16 cellular contexts compared by ENCODE assay signal in genomic region chr1:51276286-51276685, GRCh38. TPM values are rescaled to one million over a fixed set of nuclear protein-coding genes. Genes with fewer than 3 reads are reported as not detected.
"Had no signal": no experiment of that assay in that cellular context is flagged by ENCODE, and none has a peak within 500 bp of the region (broad histone marks: within the 10 kb centered on the region; RNA-seq: fewer than 3 reads in every experiment).

No MANE protein-coding gene starts in this region.

- H3K27me3 ChIP-seq: ascending aorta, tibial artery had no signal

- H3K9me3 Mint-ChIP-seq: activated CD4-positive, alpha-beta memory T cell treated with anti-CD3 and anti-CD28 coated beads for 36 hours; activated naive CD4-positive, alpha-beta T cell treated with anti-CD3 and anti-CD28 coated beads, Interleukin-2, amount 10 ng/mL, durations not matched to agents 7 days and 5 days; activated naive CD8-positive, alpha-beta T cell treated with anti-CD3 and anti-CD28 coated beads, Interleukin-2, amount 50 U/mL, for 24 hours; memory B cell; neural crest cell; stimulated activated naive B cell treated with anti-CD40 and anti-IgM and Interleukin-4, amounts not matched to agents 10 μg/mL and 1 μg/mL and 100 μg/mL, for 72 hours had no signal

- H3K27me3 Mint-ChIP-seq: activated CD4-positive, alpha-beta memory T cell treated with anti-CD3 and anti-CD28 coated beads for 36 hours; activated CD4-positive, alpha-beta T cell treated with anti-CD3 and anti-CD28 coated beads for 36 hours; activated naive CD4-positive, alpha-beta T cell treated with anti-CD3 and anti-CD28 coated beads, Interleukin-2, amount 10 ng/mL, durations not matched to agents 7 days and 5 days; activated naive CD8-positive, alpha-beta T cell treated with anti-CD3 and anti-CD28 coated beads, Interleukin-2, amount 50 U/mL, for 24 hours; memory B cell; progenitor cell of endocrine pancreas; stimulated activated naive B cell treated with anti-CD40 and anti-IgM and Interleukin-4, amounts not matched to agents 10 μg/mL and 1 μg/mL and 100 μg/mL, for 72 hours; T-helper 17 cell had no signal

- DNase-seq: activated CD4-positive, alpha-beta memory T cell treated with anti-CD3 and anti-CD28 coated beads for 36 hours; activated CD4-positive, alpha-beta T cell treated with anti-CD3 and anti-CD28 coated beads for 36 hours; activated naive CD4-positive, alpha-beta T cell treated with anti-CD3 and anti-CD28 coated beads, Interleukin-2, amount 10 ng/mL, durations not matched to agents 7 days and 5 days; activated naive CD8-positive, alpha-beta T cell treated with anti-CD3 and anti-CD28 coated beads, Interleukin-2, amount 50 U/mL, for 24 hours; activated T-cell treated with anti-CD3 and anti-CD28 coated beads, Interleukin-2, amount 50 U/mL, for 1 hour; effector CD4-positive, alpha-beta T cell; stimulated activated naive B cell treated with anti-CD40 and anti-IgM and Interleukin-4, amounts not matched to agents 10 μg/mL and 1 μg/mL and 100 μg/mL, for 72 hours; T-helper 17 cell; tibial artery had no signal

- H3K27ac Mint-ChIP-seq: activated CD4-positive, alpha-beta memory T cell treated with anti-CD3 and anti-CD28 coated beads for 36 hours; activated CD4-positive, alpha-beta T cell treated with anti-CD3 and anti-CD28 coated beads for 36 hours; activated naive CD4-positive, alpha-beta T cell treated with anti-CD3 and anti-CD28 coated beads, Interleukin-2, amount 10 ng/mL, durations not matched to agents 7 days and 5 days; activated naive CD8-positive, alpha-beta T cell treated with anti-CD3 and anti-CD28 coated beads, Interleukin-2, amount 50 U/mL, for 24 hours; memory B cell; progenitor cell of endocrine pancreas; stimulated activated naive B cell treated with anti-CD40 and anti-IgM and Interleukin-4, amounts not matched to agents 10 μg/mL and 1 μg/mL and 100 μg/mL, for 72 hours had no signal

- H3K4me1 Mint-ChIP-seq: activated CD4-positive, alpha-beta T cell treated with anti-CD3 and anti-CD28 coated beads for 36 hours; activated naive CD8-positive, alpha-beta T cell treated with anti-CD3 and anti-CD28 coated beads, Interleukin-2, amount 50 U/mL, for 24 hours; memory B cell; neural crest cell had no signal

- H3K27ac ChIP-seq: ascending aorta, tibial artery had no signal

- H3K9me3 ChIP-seq: ascending aorta, tibial artery had no signal

- H3K4me3 Mint-ChIP-seq: activated CD4-positive, alpha-beta memory T cell treated with anti-CD3 and anti-CD28 coated beads for 36 hours; activated CD4-positive, alpha-beta T cell treated with anti-CD3 and anti-CD28 coated beads for 36 hours; activated naive CD4-positive, alpha-beta T cell treated with anti-CD3 and anti-CD28 coated beads, Interleukin-2, amount 10 ng/mL, durations not matched to agents 7 days and 5 days; activated naive CD8-positive, alpha-beta T cell treated with anti-CD3 and anti-CD28 coated beads, Interleukin-2, amount 50 U/mL, for 24 hours; memory B cell; neural crest cell; stimulated activated naive B cell treated with anti-CD40 and anti-IgM and Interleukin-4, amounts not matched to agents 10 μg/mL and 1 μg/mL and 100 μg/mL, for 72 hours; T-helper 17 cell had no signal

- H3K4me3 ChIP-seq: ascending aorta, tibial artery had no signal

- ATAC-seq: activated CD4-positive, alpha-beta T cell treated with anti-CD3 and anti-CD28 coated beads for 36 hours; activated naive CD8-positive, alpha-beta T cell treated with anti-CD3 and anti-CD28 coated beads, Interleukin-2, amount 50 U/mL, for 24 hours; stimulated activated naive B cell treated with anti-CD40 and anti-IgM and Interleukin-4, amounts not matched to agents 10 μg/mL and 1 μg/mL and 100 μg/mL, for 72 hours; T-helper 17 cell had no signal

- FAIRE-seq: bronchial epithelial cell, endothelial cell of umbilical vein, urothelium cell line had no signal

RNA-seq across cellular contexts. Expression of gene TTC39A, which starts 54.1 kb away (rescaled TPM):
- total RNA-seq: ascending aorta, T-helper 17 cell had no signal
